ENCODE assay signal across 1 cellular context in the genomic region with DNA sequence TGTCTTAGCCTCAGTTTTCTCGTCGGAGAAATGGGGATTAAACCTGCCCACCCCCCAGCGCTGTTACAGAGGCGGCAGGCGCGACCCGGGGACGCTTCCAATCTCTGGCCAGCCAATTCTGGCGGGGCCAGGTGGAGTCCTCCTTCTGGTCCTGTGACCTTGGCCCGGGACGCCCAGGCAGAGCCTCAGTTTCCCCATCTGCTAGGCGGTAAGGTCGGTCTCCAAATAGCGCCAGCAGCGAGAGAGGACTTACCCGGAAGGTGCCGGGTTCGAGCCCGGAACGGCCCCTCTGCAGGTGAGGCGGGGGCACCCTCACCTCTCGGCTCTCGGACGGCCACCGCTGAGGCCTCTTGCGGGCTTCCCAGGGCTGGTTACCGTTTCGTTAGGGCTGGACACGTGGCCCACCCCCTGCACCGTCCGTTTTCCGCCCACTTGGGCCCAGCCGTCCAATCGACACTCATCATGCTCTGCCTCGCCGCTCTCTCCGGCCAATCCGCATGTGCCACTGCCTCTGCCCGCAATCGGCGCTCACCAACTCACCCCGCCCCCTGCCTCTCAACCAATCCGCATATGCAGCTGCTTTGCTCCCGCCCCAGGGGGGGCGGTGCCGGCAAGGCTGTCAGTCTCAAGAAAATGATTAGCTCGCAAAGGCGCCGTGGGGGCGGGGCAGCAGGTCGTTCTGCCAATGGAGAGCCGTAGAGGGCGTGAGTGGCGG.
TF ChIP-seq lines count a peak whose summit lies in the region.

A gene with protein sequence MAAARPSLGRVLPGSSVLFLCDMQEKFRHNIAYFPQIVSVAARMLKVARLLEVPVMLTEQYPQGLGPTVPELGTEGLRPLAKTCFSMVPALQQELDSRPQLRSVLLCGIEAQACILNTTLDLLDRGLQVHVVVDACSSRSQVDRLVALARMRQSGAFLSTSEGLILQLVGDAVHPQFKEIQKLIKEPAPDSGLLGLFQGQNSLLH (minus strand): TSS at position 384 of the 715 bp plus-strand sequence. CDS start 5,156 bp downstream, outside the sequence.

TF ChIP-seq in K562, 482 proteins besides CTCF, POLR2A, EP300 and RAD21 (continued from another document and continues in another):
- TF ChIP-seq, protein P1, sequence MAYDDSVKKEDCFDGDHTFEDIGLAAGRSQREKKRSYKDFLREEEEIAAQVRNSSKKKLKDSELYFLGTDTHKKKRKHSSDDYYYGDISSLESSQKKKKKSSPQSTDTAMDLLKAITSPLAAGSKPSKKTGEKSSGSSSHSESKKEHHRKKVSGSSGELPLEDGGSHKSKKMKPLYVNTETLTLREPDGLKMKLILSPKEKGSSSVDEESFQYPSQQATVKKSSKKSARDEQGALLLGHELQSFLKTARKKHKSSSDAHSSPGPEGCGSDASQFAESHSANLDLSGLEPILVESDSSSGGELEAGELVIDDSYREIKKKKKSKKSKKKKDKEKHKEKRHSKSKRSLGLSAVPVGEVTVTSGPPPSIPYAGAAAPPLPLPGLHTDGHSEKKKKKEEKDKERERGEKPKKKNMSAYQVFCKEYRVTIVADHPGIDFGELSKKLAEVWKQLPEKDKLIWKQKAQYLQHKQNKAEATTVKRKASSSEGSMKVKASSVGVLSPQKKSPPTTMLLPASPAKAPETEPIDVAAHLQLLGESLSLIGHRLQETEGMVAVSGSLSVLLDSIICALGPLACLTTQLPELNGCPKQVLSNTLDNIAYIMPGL (CRISPR knock-in tag; IDR thresholded peaks at IDR 0.05), result no peak
- no peak for TF ChIP-seq ARID2 (IDR thresholded peaks at IDR 0.05)
- TF ChIP-seq ZNF324 (CRISPR knock-in tag; IDR thresholded peaks at IDR 0.05), result no peak
- TF ChIP-seq, protein P2, sequence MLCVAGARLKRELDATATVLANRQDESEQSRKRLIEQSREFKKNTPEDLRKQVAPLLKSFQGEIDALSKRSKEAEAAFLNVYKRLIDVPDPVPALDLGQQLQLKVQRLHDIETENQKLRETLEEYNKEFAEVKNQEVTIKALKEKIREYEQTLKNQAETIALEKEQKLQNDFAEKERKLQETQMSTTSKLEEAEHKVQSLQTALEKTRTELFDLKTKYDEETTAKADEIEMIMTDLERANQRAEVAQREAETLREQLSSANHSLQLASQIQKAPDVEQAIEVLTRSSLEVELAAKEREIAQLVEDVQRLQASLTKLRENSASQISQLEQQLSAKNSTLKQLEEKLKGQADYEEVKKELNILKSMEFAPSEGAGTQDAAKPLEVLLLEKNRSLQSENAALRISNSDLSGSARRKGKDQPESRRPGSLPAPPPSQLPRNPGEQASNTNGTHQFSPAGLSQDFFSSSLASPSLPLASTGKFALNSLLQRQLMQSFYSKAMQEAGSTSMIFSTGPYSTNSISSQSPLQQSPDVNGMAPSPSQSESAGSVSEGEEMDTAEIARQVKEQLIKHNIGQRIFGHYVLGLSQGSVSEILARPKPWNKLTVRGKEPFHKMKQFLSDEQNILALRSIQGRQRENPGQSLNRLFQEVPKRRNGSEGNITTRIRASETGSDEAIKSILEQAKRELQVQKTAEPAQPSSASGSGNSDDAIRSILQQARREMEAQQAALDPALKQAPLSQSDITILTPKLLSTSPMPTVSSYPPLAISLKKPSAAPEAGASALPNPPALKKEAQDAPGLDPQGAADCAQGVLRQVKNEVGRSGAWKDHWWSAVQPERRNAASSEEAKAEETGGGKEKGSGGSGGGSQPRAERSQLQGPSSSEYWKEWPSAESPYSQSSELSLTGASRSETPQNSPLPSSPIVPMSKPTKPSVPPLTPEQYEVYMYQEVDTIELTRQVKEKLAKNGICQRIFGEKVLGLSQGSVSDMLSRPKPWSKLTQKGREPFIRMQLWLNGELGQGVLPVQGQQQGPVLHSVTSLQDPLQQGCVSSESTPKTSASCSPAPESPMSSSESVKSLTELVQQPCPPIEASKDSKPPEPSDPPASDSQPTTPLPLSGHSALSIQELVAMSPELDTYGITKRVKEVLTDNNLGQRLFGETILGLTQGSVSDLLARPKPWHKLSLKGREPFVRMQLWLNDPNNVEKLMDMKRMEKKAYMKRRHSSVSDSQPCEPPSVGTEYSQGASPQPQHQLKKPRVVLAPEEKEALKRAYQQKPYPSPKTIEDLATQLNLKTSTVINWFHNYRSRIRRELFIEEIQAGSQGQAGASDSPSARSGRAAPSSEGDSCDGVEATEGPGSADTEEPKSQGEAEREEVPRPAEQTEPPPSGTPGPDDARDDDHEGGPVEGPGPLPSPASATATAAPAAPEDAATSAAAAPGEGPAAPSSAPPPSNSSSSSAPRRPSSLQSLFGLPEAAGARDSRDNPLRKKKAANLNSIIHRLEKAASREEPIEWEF (CRISPR knock-in tag; IDR thresholded peaks at IDR 0.05), result no peak
- TF ChIP-seq SRSF9 (IDR thresholded peaks at IDR 0.05; ENCODE audit: borderline replicate concordance, low read depth, low read length), result no peak
- TF ChIP-seq, protein P3, sequence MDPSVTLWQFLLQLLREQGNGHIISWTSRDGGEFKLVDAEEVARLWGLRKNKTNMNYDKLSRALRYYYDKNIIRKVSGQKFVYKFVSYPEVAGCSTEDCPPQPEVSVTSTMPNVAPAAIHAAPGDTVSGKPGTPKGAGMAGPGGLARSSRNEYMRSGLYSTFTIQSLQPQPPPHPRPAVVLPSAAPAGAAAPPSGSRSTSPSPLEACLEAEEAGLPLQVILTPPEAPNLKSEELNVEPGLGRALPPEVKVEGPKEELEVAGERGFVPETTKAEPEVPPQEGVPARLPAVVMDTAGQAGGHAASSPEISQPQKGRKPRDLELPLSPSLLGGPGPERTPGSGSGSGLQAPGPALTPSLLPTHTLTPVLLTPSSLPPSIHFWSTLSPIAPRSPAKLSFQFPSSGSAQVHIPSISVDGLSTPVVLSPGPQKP (CRISPR knock-in tag; IDR thresholded peaks at IDR 0.05), result no peak
- no peak for TF ChIP-seq STAG1 (CRISPR knock-in tag; IDR thresholded peaks at IDR 0.05; ENCODE audit: borderline replicate concordance)
- no peak for TF ChIP-seq IFI16 (CRISPR knock-in tag; IDR thresholded peaks at IDR 0.05)
- no peak for TF ChIP-seq GTF2A2 (tag; IDR thresholded peaks at IDR 0.05)
- peak; percentile 75 for TF ChIP-seq CXXC5 (CRISPR knock-in tag; IDR thresholded peaks at IDR 0.05)
- no peak for TF ChIP-seq FOSL1 (tag; conservative IDR thresholded peaks at IDR 0.05)
- TF ChIP-seq, protein P4, sequence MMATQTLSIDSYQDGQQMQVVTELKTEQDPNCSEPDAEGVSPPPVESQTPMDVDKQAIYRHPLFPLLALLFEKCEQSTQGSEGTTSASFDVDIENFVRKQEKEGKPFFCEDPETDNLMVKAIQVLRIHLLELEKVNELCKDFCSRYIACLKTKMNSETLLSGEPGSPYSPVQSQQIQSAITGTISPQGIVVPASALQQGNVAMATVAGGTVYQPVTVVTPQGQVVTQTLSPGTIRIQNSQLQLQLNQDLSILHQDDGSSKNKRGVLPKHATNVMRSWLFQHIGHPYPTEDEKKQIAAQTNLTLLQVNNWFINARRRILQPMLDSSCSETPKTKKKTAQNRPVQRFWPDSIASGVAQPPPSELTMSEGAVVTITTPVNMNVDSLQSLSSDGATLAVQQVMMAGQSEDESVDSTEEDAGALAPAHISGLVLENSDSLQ (IDR thresholded peaks at IDR 0.05), result peak; percentile 100
- TF ChIP-seq ZNF23 (CRISPR knock-in tag; IDR thresholded peaks at IDR 0.05), result no peak
- no peak for TF ChIP-seq ZNF445 (CRISPR knock-in tag; IDR thresholded peaks at IDR 0.05; ENCODE audit: low read depth)
- peak; percentile 99 for TF ChIP-seq SMARCA5 (IDR thresholded peaks at IDR 0.05)
- TF ChIP-seq, protein P5, sequence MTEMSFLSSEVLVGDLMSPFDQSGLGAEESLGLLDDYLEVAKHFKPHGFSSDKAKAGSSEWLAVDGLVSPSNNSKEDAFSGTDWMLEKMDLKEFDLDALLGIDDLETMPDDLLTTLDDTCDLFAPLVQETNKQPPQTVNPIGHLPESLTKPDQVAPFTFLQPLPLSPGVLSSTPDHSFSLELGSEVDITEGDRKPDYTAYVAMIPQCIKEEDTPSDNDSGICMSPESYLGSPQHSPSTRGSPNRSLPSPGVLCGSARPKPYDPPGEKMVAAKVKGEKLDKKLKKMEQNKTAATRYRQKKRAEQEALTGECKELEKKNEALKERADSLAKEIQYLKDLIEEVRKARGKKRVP (CRISPR knock-in tag; IDR thresholded peaks at IDR 0.05), result no peak
- no peak; the same call in 1 of the 2 replicates for TF ChIP-seq ELF4 (CRISPR knock-in tag; IDR thresholded peaks at IDR 0.05)
- TF ChIP-seq, protein P6, sequence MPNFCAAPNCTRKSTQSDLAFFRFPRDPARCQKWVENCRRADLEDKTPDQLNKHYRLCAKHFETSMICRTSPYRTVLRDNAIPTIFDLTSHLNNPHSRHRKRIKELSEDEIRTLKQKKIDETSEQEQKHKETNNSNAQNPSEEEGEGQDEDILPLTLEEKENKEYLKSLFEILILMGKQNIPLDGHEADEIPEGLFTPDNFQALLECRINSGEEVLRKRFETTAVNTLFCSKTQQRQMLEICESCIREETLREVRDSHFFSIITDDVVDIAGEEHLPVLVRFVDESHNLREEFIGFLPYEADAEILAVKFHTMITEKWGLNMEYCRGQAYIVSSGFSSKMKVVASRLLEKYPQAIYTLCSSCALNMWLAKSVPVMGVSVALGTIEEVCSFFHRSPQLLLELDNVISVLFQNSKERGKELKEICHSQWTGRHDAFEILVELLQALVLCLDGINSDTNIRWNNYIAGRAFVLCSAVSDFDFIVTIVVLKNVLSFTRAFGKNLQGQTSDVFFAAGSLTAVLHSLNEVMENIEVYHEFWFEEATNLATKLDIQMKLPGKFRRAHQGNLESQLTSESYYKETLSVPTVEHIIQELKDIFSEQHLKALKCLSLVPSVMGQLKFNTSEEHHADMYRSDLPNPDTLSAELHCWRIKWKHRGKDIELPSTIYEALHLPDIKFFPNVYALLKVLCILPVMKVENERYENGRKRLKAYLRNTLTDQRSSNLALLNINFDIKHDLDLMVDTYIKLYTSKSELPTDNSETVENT (CRISPR knock-in tag; IDR thresholded peaks at IDR 0.05), result peak; percentile 78
- no peak for TF ChIP-seq PCBP2 (IDR thresholded peaks at IDR 0.05; ENCODE audit: low read depth, low read length, poor library complexity, severe bottlenecking)
- peak; percentile 69 for TF ChIP-seq CREB1 (IDR thresholded peaks at IDR 0.05)
- peak; percentile 78 for TF ChIP-seq CREB1 (CRISPR knock-in tag; IDR thresholded peaks at IDR 0.05)
- no peak for TF ChIP-seq NFATC3 (IDR thresholded peaks at IDR 0.05)
- peak; percentile 51 for TF ChIP-seq TAF1 (IDR thresholded peaks at IDR 0.05; ENCODE audit: control insufficient read depth, extremely low read depth, insufficient read depth, low read length, severe bottlenecking)
- TF ChIP-seq EGR1 (conservative IDR thresholded peaks at IDR 0.05), result peak; percentile 91
- no peak for TF ChIP-seq BACH1 (tag; IDR thresholded peaks at IDR 0.05)
- TF ChIP-seq, protein P7, sequence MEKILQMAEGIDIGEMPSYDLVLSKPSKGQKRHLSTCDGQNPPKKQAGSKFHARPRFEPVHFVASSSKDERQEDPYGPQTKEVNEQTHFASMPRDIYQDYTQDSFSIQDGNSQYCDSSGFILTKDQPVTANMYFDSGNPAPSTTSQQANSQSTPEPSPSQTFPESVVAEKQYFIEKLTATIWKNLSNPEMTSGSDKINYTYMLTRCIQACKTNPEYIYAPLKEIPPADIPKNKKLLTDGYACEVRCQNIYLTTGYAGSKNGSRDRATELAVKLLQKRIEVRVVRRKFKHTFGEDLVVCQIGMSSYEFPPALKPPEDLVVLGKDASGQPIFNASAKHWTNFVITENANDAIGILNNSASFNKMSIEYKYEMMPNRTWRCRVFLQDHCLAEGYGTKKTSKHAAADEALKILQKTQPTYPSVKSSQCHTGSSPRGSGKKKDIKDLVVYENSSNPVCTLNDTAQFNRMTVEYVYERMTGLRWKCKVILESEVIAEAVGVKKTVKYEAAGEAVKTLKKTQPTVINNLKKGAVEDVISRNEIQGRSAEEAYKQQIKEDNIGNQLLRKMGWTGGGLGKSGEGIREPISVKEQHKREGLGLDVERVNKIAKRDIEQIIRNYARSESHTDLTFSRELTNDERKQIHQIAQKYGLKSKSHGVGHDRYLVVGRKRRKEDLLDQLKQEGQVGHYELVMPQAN (IDR thresholded peaks at IDR 0.05; ENCODE audit: borderline replicate concordance), result peak; percentile 90
- TF ChIP-seq, protein P8, sequence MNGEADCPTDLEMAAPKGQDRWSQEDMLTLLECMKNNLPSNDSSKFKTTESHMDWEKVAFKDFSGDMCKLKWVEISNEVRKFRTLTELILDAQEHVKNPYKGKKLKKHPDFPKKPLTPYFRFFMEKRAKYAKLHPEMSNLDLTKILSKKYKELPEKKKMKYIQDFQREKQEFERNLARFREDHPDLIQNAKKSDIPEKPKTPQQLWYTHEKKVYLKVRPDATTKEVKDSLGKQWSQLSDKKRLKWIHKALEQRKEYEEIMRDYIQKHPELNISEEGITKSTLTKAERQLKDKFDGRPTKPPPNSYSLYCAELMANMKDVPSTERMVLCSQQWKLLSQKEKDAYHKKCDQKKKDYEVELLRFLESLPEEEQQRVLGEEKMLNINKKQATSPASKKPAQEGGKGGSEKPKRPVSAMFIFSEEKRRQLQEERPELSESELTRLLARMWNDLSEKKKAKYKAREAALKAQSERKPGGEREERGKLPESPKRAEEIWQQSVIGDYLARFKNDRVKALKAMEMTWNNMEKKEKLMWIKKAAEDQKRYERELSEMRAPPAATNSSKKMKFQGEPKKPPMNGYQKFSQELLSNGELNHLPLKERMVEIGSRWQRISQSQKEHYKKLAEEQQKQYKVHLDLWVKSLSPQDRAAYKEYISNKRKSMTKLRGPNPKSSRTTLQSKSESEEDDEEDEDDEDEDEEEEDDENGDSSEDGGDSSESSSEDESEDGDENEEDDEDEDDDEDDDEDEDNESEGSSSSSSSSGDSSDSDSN (IDR thresholded peaks at IDR 0.05; ENCODE audit: borderline replicate concordance in 1 of 2, low read depth in 2 of 2, low read length in 2 of 2), result no peak
- peak; percentile 68 for TF ChIP-seq C11orf30 (IDR thresholded peaks at IDR 0.05; ENCODE audit: low read depth)
- no peak for TF ChIP-seq ZSCAN29 (IDR thresholded peaks at IDR 0.05)
- no peak for TF ChIP-seq ZNF217 (CRISPR knock-in tag; IDR thresholded peaks at IDR 0.05)
- no peak for TF ChIP-seq SMARCC2 (IDR thresholded peaks at IDR 0.05; ENCODE audit: low read depth)
- TF ChIP-seq, protein P9, sequence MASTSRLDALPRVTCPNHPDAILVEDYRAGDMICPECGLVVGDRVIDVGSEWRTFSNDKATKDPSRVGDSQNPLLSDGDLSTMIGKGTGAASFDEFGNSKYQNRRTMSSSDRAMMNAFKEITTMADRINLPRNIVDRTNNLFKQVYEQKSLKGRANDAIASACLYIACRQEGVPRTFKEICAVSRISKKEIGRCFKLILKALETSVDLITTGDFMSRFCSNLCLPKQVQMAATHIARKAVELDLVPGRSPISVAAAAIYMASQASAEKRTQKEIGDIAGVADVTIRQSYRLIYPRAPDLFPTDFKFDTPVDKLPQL (IDR thresholded peaks at IDR 0.05; ENCODE audit: extremely low read depth, insufficient read length), result no peak
- TF ChIP-seq CREBBP (IDR thresholded peaks at IDR 0.05; ENCODE audit: low read depth, low read length), result no peak
- TF ChIP-seq, protein P10, sequence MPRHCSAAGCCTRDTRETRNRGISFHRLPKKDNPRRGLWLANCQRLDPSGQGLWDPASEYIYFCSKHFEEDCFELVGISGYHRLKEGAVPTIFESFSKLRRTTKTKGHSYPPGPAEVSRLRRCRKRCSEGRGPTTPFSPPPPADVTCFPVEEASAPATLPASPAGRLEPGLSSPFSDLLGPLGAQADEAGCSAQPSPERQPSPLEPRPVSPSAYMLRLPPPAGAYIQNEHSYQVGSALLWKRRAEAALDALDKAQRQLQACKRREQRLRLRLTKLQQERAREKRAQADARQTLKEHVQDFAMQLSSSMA (CRISPR knock-in tag; IDR thresholded peaks at IDR 0.05), result no peak
- TF ChIP-seq CBX8 (IDR thresholded peaks at IDR 0.05; ENCODE audit: borderline replicate concordance, extremely low read depth, low read depth, low read length, poor library complexity, severe bottlenecking), result no peak
- TF ChIP-seq, protein P11, sequence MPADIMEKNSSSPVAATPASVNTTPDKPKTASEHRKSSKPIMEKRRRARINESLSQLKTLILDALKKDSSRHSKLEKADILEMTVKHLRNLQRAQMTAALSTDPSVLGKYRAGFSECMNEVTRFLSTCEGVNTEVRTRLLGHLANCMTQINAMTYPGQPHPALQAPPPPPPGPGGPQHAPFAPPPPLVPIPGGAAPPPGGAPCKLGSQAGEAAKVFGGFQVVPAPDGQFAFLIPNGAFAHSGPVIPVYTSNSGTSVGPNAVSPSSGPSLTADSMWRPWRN (IDR thresholded peaks at IDR 0.05; ENCODE audit: low read depth), result no peak; the same call in 1 of the 2 replicates
